In the genomic region with DNA sequence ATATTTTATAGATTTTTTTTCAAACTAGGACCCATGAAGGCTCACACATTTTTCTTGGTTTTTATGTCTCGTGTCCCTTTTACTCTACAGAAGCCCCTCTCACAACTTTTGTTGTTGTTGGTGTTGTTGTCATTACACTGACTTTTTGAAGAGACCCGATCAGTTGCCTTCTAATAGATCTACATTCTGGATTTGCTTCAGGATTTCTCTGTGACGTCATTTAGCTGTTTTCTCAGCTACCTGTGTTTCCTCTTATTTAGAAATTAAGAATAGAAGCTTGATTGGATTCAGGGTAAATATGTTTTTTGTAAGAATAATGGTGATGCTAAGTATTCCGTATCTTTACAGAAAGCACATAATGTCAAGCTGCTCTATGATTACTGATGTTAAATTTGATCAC, we compare ENCODE assay signal across 11 cellular contexts.
"Had no signal": no experiment of that assay in that cellular context is flagged by ENCODE, and none has a peak within 500 bp of the region (broad histone marks: within the 10 kb centered on the region; RNA-seq: fewer than 3 reads in every experiment).

No MANE protein-coding gene starts in this region.

- DNase-seq: GM23248, GOT3, H7, H9, HCEC 1CT, HFFc6 had no signal

- H3K36me3 ChIP-seq: HAP-1 had no signal

- H2AFZ ChIP-seq: GM23248, GM23338 had no signal

- H3K27ac ChIP-seq: GM23248 had no signal

- H3K4me3 ChIP-seq: GM23248, GM23338, HAP-1 had no signal

- H3K9ac ChIP-seq: GM23248 had no signal

- H3K4me2 ChIP-seq: GM23338 had no signal

- H3K4me1 ChIP-seq: HAP-1 had no signal

- FAIRE-seq: H1, H54 had no signal

- H3K9me3 ChIP-seq: HAP-1 had no signal

- ATAC-seq: GM23338, HCT116 had no signal
